Comparison of ENCODE assay signal across 10 cellular contexts in genomic region chrX:35016051-35016450, GRCh38.
"Had no signal": no experiment of that assay in that cellular context is flagged by ENCODE, and none has a peak within 500 bp of the region (broad histone marks: within the 10 kb centered on the region; RNA-seq: fewer than 3 reads in every experiment).

No MANE protein-coding gene starts in this region.

- ATAC-seq: activated CD8-positive, alpha-beta T cell treated with anti-CD3 and anti-CD28 coated beads, Interleukin-2, amount 10 ng/mL, durations not matched to agents 7 days and 5 days; left lobe of liver; WTC11 had no signal

- DNase-seq: activated CD4-positive, alpha-beta T cell treated with anti-CD3 and anti-CD28 coated beads for 48 hours; activated CD8-positive, alpha-beta T cell treated with anti-CD3 and anti-CD28 coated beads, Interleukin-2, amount 10 ng/mL, durations not matched to agents 7 days and 5 days; activated naive CD4-positive, alpha-beta T cell treated with anti-CD3 and anti-CD28 coated beads for 36 hours; cerebellar nuclear complex; glutamatergic neuron; ovary; SK-N-SH; thyroid gland had no signal
